Comparison of ENCODE assay signal across 8 cellular contexts in genomic region chr3:196287405-196288140, GRCh38. TPM values are rescaled to one million over a fixed set of nuclear protein-coding genes. Genes with fewer than 3 reads are reported as not detected.
A peak's percentile ranks its signal among the peaks of the same experiment; 100 is the strongest.
DNase-seq lines count a peak whose midpoint lies in the region; ATAC-seq and FAIRE-seq lines count a peak whose summit lies in the region.

TSS of gene PCYT1A (minus strand) at chr3:196287726. CDS start at chr3:196270531, 17,195 bp downstream.

- DNase-seq in CD8-positive, alpha-beta memory T cell = peak; percentile 63 to 79 (median 72)
- DNase-seq in HTR-8/SVneo (ENCODE audit: insufficient read length, low spot score) (peak; percentile 95), NT2/D1 (ENCODE audit: low read depth, low spot score) (peak; percentile 94), mesenchymal stem cell (peak; percentile 98)
- peak; percentile 87 for DNase-seq in activated CD8-positive, alpha-beta memory T cell treated with anti-CD3 and anti-CD28 coated beads, Interleukin-2, amount 10 ng/mL, durations not matched to agents 7 days and 5 days
- peak; percentile 58 for DNase-seq in stimulated activated CD8-positive, alpha-beta memory T cell treated with anti-CD3 and anti-CD28 coated beads, Interleukin-12 subunit alpha, Interleukin-12 subunit beta, amount 100 ng/mL, for 24 hours (ENCODE audit: extremely low read depth)

- peaks cover 12% of the 10 kb centered on the region for H3K4me1 ChIP-seq in CD8-positive, alpha-beta memory T cell (ENCODE audit: insufficient read depth, low read length)
- H3K4me1 ChIP-seq in NT2/D1 (ENCODE audit: insufficient read depth, insufficient read length) = peaks cover 3% of the 10 kb centered on the region
- H3K4me1 ChIP-seq in endocrine pancreas (ENCODE audit: control insufficient read depth, insufficient read depth, low read length) = peaks cover 4% of the 10 kb centered on the region
- peaks cover 8% of the 10 kb centered on the region for H3K4me1 ChIP-seq in mesenchymal stem cell (ENCODE audit: control insufficient read depth, insufficient read depth, low read depth, low read length)

- peak within 1 kb of the TSS; percentile 92 for H2BK15ac ChIP-seq in mesenchymal stem cell (ENCODE audit: low read depth, poor library complexity, severe bottlenecking)

- peak within 1 kb of the TSS; percentile 94 to 98 for H3K18ac ChIP-seq in mesenchymal stem cell (ENCODE audit: low read depth in 1 of 2, low read length in 2 of 2)

- no peak within 1 kb of the TSS for H2BK12ac ChIP-seq in mesenchymal stem cell (ENCODE audit: low read length in 2 of 2)

- H2AK5ac ChIP-seq in mesenchymal stem cell (ENCODE audit: low read length, severe bottlenecking) = no peak within 1 kb of the TSS

- peak within 1 kb of the TSS; percentile 95 to 100 (median 99) for H3K4me3 Mint-ChIP-seq in CD8-positive, alpha-beta memory T cell
- H3K4me3 Mint-ChIP-seq in activated CD8-positive, alpha-beta memory T cell treated with anti-CD3 and anti-CD28 coated beads, Interleukin-2, amount 10 ng/mL, durations not matched to agents 7 days and 5 days = peak within 1 kb of the TSS; percentile 99

- peak within 1 kb of the TSS; percentile 96 for H4K91ac ChIP-seq in mesenchymal stem cell (ENCODE audit: low read length)

- peak within 1 kb of the TSS; percentile 93 for H3K9ac ChIP-seq in NT2/D1 (ENCODE audit: insufficient read length, low read depth)
- H3K9ac ChIP-seq in endocrine pancreas (ENCODE audit: control insufficient read depth, insufficient read depth, low read length) = peak within 1 kb of the TSS; percentile 96
- H3K9ac ChIP-seq in mesenchymal stem cell (ENCODE audit: low read length) = peak within 1 kb of the TSS; percentile 99

- peak within 1 kb of the TSS; percentile 86 for H3K4me2 ChIP-seq in mesenchymal stem cell (ENCODE audit: low read length, poor library complexity, severe bottlenecking)

- H2BK5ac ChIP-seq in mesenchymal stem cell (ENCODE audit: low read depth, low read length, poor library complexity, severe bottlenecking) = peak within 1 kb of the TSS; percentile 75

- H3K9me3 ChIP-seq in CD8-positive, alpha-beta memory T cell (ENCODE audit: low read length) = no peaks in the 10 kb centered on the region
- H3K9me3 ChIP-seq in NT2/D1 (ENCODE audit: insufficient read depth, low read length) = no peaks in the 10 kb centered on the region
- no peaks in the 10 kb centered on the region for H3K9me3 ChIP-seq in endocrine pancreas (ENCODE audit: control insufficient read depth, low read length)
- no peaks in the 10 kb centered on the region for H3K9me3 ChIP-seq in mesenchymal stem cell (ENCODE audit: control insufficient read depth, low read length)

- CTCF ChIA-PET in CD8-positive, alpha-beta memory T cell (lab: Charles Lee) = interaction anchor here (0.9 kb wide), 1 partner anchor 34 kb away, joined by 3 read pairs; no protein-coding TSS in a partner anchor
- CTCF ChIA-PET in activated CD8-positive, alpha-beta memory T cell treated with anti-CD3 and anti-CD28 coated beads, Interleukin-2, amount 10 ng/mL, durations not matched to agents 7 days and 5 days (lab: Charles Lee) = interaction anchor here (0.6 to 2.6 kb wide), 3 partner anchors 9 to 158 kb away, joined by 3 to 7 read pairs (median 3); no protein-coding TSS in a partner anchor

- H2BK120ac ChIP-seq in mesenchymal stem cell (ENCODE audit: low read depth, low read length) = peak within 1 kb of the TSS; percentile 91

- H3K27ac Mint-ChIP-seq in CD8-positive, alpha-beta memory T cell = peak within 1 kb of the TSS; percentile 96 to 100 (median 100)
- peak within 1 kb of the TSS; percentile 94 for H3K27ac Mint-ChIP-seq in activated CD8-positive, alpha-beta memory T cell treated with anti-CD3 and anti-CD28 coated beads, Interleukin-2, amount 10 ng/mL, durations not matched to agents 7 days and 5 days

- no peaks in the 10 kb centered on the region for H3K27me3 Mint-ChIP-seq in CD8-positive, alpha-beta memory T cell
- H3K27me3 Mint-ChIP-seq in activated CD8-positive, alpha-beta memory T cell treated with anti-CD3 and anti-CD28 coated beads, Interleukin-2, amount 10 ng/mL, durations not matched to agents 7 days and 5 days = no peaks in the 10 kb centered on the region

- no peaks in the 10 kb centered on the region for H3K27me3 ChIP-seq in CD8-positive, alpha-beta memory T cell (ENCODE audit: insufficient read depth, low read length, poor library complexity, severe bottlenecking)
- no peaks in the 10 kb centered on the region for H3K27me3 ChIP-seq in NT2/D1 (ENCODE audit: insufficient read depth, insufficient read length)
- H3K27me3 ChIP-seq in endocrine pancreas (ENCODE audit: control insufficient read depth, insufficient read depth, low read length) = no peaks in the 10 kb centered on the region
- no peaks in the 10 kb centered on the region for H3K27me3 ChIP-seq in mesenchymal stem cell (ENCODE audit: control insufficient read depth in 1 of 2, insufficient read depth in 1 of 2, low read length in 2 of 2)

- 1% methylated on average over 57 of the region's 60 CpGs for WGBS in mesenchymal stem cell

- H3K4ac ChIP-seq in mesenchymal stem cell (ENCODE audit: low read depth in 1 of 2, low read length in 2 of 2) = peak within 1 kb of the TSS; percentile 95 to 96

- peaks cover 0 to 11% (median 0%) of the 10 kb centered on the region in 3 donors for H3K36me3 Mint-ChIP-seq in CD8-positive, alpha-beta memory T cell
- H3K36me3 Mint-ChIP-seq in activated CD8-positive, alpha-beta memory T cell treated with anti-CD3 and anti-CD28 coated beads, Interleukin-2, amount 10 ng/mL, durations not matched to agents 7 days and 5 days = peaks cover 9% of the 10 kb centered on the region

- peak within 1 kb of the TSS; percentile 59 for H2AFZ ChIP-seq in mesenchymal stem cell (ENCODE audit: low read depth, low read length)

- peak within 1 kb of the TSS; percentile 98 for H4K8ac ChIP-seq in mesenchymal stem cell (ENCODE audit: low read length)

- peak; percentile 63 for ATAC-seq in GM21360 (IDR thresholded peaks at IDR 0.05; ENCODE audit: unreplicated experiment)
- peak; percentile 88 for ATAC-seq in activated CD8-positive, alpha-beta memory T cell treated with anti-CD3 and anti-CD28 coated beads, Interleukin-2, amount 10 ng/mL, durations not matched to agents 7 days and 5 days

- no peaks in the 10 kb centered on the region for H3K36me3 ChIP-seq in CD8-positive, alpha-beta memory T cell (ENCODE audit: insufficient read depth, low read length)
- H3K36me3 ChIP-seq in NT2/D1 (ENCODE audit: insufficient read depth, insufficient read length, low read length) = no peaks in the 10 kb centered on the region
- no peaks in the 10 kb centered on the region for H3K36me3 ChIP-seq in endocrine pancreas (ENCODE audit: control insufficient read depth, insufficient read depth, low read length)
- peaks cover 0 to 9% of the 10 kb centered on the region in 2 experiments for H3K36me3 ChIP-seq in mesenchymal stem cell (ENCODE audit: control insufficient read depth in 1 of 2, insufficient read depth in 2 of 2, low read depth in 1 of 2, low read length in 2 of 2)

- H3K79me1 ChIP-seq in mesenchymal stem cell (replicated peaks; ENCODE audit: low read length, poor library complexity, severe bottlenecking) = peaks cover 4% of the 10 kb centered on the region

- POLR2A ChIA-PET in CD8-positive, alpha-beta memory T cell (lab: Charles Lee) = interaction anchor here (0.7 kb wide), 2 partner anchors 13 to 59 kb away, joined by 3 read pairs; no protein-coding TSS in a partner anchor

- peak; percentile 76 for FAIRE-seq in HTR-8/SVneo (lab: Jason Lieb, UNC)

- peak within 1 kb of the TSS in 1 of 2 experiments; percentile 94 for H3K14ac ChIP-seq in mesenchymal stem cell (ENCODE audit: low read length in 2 of 2)

- peak within 1 kb of the TSS in 1 of 2 experiments; percentile 81 for H3K23ac ChIP-seq in mesenchymal stem cell (ENCODE audit: low read length in 2 of 2)

- peak within 1 kb of the TSS; percentile 96 for H3K4me3 ChIP-seq in CD8-positive, alpha-beta memory T cell (ENCODE audit: low read length)
- H3K4me3 ChIP-seq in NT2/D1 (ENCODE audit: insufficient read length, low read depth) (peak within 1 kb of the TSS; percentile 94), endocrine pancreas (ENCODE audit: control insufficient read depth, insufficient read depth, low read length) (peak within 1 kb of the TSS; percentile 83), mesenchymal stem cell (ENCODE audit: insufficient read depth in 1 of 2, low read depth in 1 of 2, low read length in 2 of 2) (peak within 1 kb of the TSS; percentile 94 to 100)

- no peaks in the 10 kb centered on the region for H3K9me3 Mint-ChIP-seq in CD8-positive, alpha-beta memory T cell
- H3K9me3 Mint-ChIP-seq in activated CD8-positive, alpha-beta memory T cell treated with anti-CD3 and anti-CD28 coated beads, Interleukin-2, amount 10 ng/mL, durations not matched to agents 7 days and 5 days (ENCODE audit: low read depth) = no peaks in the 10 kb centered on the region

- peaks cover 48 to 57% (median 49%) of the 10 kb centered on the region in 3 donors for H3K4me1 Mint-ChIP-seq in CD8-positive, alpha-beta memory T cell
- H3K4me1 Mint-ChIP-seq in activated CD8-positive, alpha-beta memory T cell treated with anti-CD3 and anti-CD28 coated beads, Interleukin-2, amount 10 ng/mL, durations not matched to agents 7 days and 5 days = peaks cover 35% of the 10 kb centered on the region

- H3K27ac ChIP-seq in CD8-positive, alpha-beta memory T cell (ENCODE audit: low read depth, low read length) = peak within 1 kb of the TSS; percentile 95
- H3K27ac ChIP-seq in mesenchymal stem cell (ENCODE audit: low read length, poor library complexity, severe bottlenecking) = peak within 1 kb of the TSS; percentile 84

RNA-seq across cellular contexts. Expression of gene PCYT1A, which starts in this region (rescaled TPM):
- 10 to 100 TPM; 60.1 to 61.0 TPM for total RNA-seq in CD8-positive, alpha-beta memory T cell
- polyA plus RNA-seq in CD8-positive, alpha-beta memory T cell = 20.0 TPM
- 10 to 100 TPM; 57.7 to 61.6 TPM for total RNA-seq in activated CD8-positive, alpha-beta memory T cell treated with anti-CD3 and anti-CD28 coated beads, Interleukin-2, amount 10 ng/mL, durations not matched to agents 7 days and 5 days
- polyA plus RNA-seq in mesenchymal stem cell (2013, experiment 1 of 2) = 61.2 TPM
- 60.2 TPM for polyA plus RNA-seq in mesenchymal stem cell (2013, experiment 2 of 2)

Comparison
In these comparisons a context has a peak if more than half of its experiments do, and no peak if none do; other contexts are left out.
1. Peak in every context shown above with its lines: DNase-seq, ATAC-seq, H3K4me3 ChIP-seq and H3K27ac ChIP-seq.